In the genomic region with DNA sequence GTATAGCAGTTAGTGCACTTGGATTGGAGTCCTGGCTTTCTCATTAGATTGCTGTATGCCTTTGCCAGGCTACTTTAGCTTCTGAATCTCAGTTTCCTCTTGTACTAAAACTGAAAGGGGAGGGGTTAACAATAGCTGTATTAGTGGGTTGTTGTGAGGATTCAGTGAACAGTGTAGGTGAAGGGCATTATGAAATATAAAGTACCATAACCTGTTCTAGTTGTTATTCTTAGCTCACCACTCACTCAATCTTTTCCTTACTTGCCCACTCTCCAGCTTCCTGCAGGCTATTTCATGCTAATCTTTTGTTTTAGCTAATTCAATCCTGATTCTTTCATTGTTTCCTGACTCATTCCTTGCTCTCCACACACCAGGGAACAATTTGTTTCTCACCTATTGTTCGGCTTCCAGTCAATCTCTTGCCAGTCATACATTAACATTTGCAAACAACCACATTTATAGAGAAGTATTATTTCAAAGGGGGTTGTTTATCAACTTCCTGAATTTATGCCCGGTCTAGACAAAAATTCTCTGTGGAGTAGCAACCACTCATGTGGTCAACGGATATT, we compare ENCODE assay signal across 1 cellular context.
TF ChIP-seq lines count a peak whose summit lies in the region.

No MANE protein-coding gene starts in this region.

TF ChIP-seq in H1, 55 proteins besides CTCF, POLR2A, EP300 and RAD21:
- no peak for TF ChIP-seq KDM5A (IDR thresholded peaks at IDR 0.05; ENCODE audit: low read length)
- no peak for TF ChIP-seq SIN3A (conservative IDR thresholded peaks at IDR 0.05 in 1 of 2, IDR thresholded peaks at IDR 0.05 in 1 of 2; ENCODE audit: low read depth in 1 of 2, low read length in 2 of 2)
- TF ChIP-seq BRCA1 (IDR thresholded peaks at IDR 0.05; ENCODE audit: low read depth, low read length), result no peak
- TF ChIP-seq, protein P1, sequence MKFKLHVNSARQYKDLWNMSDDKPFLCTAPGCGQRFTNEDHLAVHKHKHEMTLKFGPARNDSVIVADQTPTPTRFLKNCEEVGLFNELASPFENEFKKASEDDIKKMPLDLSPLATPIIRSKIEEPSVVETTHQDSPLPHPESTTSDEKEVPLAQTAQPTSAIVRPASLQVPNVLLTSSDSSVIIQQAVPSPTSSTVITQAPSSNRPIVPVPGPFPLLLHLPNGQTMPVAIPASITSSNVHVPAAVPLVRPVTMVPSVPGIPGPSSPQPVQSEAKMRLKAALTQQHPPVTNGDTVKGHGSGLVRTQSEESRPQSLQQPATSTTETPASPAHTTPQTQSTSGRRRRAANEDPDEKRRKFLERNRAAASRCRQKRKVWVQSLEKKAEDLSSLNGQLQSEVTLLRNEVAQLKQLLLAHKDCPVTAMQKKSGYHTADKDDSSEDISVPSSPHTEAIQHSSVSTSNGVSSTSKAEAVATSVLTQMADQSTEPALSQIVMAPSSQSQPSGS (IDR thresholded peaks at IDR 0.05; ENCODE audit: low read length), result no peak
- no peak for TF ChIP-seq MAFK (IDR thresholded peaks at IDR 0.05; ENCODE audit: low read depth, low read length)
- TF ChIP-seq EGR1 (IDR thresholded peaks at IDR 0.05; ENCODE audit: borderline replicate concordance, low read depth, low read length), result no peak
- no peak for TF ChIP-seq TCF12 (IDR thresholded peaks at IDR 0.05; ENCODE audit: low read depth, low read length)
- no peak for TF ChIP-seq CTBP2 (IDR thresholded peaks at IDR 0.05; ENCODE audit: borderline replicate concordance, insufficient read depth, insufficient read length, low read length)
- no peak for TF ChIP-seq BCL11A (IDR thresholded peaks at IDR 0.05; ENCODE audit: low read depth in 2 of 2, low read length in 2 of 2)
- TF ChIP-seq CBX5 (IDR thresholded peaks at IDR 0.05; ENCODE audit: low read depth, low read length), result no peak
- no peak for TF ChIP-seq TAF1 (IDR thresholded peaks at IDR 0.05; ENCODE audit: low read depth, low read length)
- no peak for TF ChIP-seq CBX8 (IDR thresholded peaks at IDR 0.05; ENCODE audit: borderline replicate concordance, low read depth, low read length)
- TF ChIP-seq HDAC2 (IDR thresholded peaks at IDR 0.05; ENCODE audit: borderline replicate concordance in 1 of 2, low read depth in 2 of 2, low read length in 2 of 2), result no peak
- no peak for TF ChIP-seq SP4 (IDR thresholded peaks at IDR 0.05; ENCODE audit: low read length)
- TF ChIP-seq HDAC6 (IDR thresholded peaks at IDR 0.05; ENCODE audit: low read depth, low read length), result no peak
- TF ChIP-seq TBP (IDR thresholded peaks at IDR 0.05; ENCODE audit: low read depth, low read length), result no peak
- no peak for TF ChIP-seq KDM4A (IDR thresholded peaks at IDR 0.05; ENCODE audit: low read depth, low read length, severe bottlenecking)
- no peak for TF ChIP-seq BACH1 (IDR thresholded peaks at IDR 0.05; ENCODE audit: low read length)
- TF ChIP-seq NANOG (IDR thresholded peaks at IDR 0.05; ENCODE audit: insufficient read depth, low read depth, low read length, poor library complexity, severe bottlenecking), result no peak
